In the genomic region with DNA sequence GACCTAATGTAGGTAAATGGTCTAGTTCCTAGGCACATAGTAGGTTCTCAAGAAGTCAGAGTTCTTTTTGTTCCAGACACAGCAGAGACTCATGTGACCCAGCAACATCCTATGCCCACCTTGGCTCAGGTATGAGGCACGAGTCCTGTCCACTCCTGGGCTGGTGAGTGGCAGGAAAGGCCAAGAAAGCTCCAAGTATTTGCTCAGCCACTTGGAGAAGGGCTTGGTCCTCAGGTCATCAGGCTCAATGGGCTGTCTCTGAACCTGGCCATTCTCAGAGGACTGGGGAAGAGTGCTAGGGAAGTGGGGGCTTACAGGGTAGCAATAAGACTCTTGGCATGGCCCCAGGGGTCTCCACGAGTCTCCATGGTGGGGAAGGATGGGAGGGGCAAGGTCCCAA, we compare ENCODE assay signal across 36 cellular contexts.
"Had no signal": no experiment of that assay in that cellular context is flagged by ENCODE, and none has a peak within 500 bp of the region (broad histone marks: within the 10 kb centered on the region; RNA-seq: fewer than 3 reads in every experiment).

No MANE protein-coding gene starts in this region.

- H3K4me3 ChIP-seq: adrenal gland, body of pancreas, breast epithelium, cardiac muscle cell had no signal

- H3K27ac Mint-ChIP-seq: activated B cell treated with CpG ODN at 0.5 μM for 24 hours; activated CD4-positive, alpha-beta memory T cell treated with anti-CD3 and anti-CD28 coated beads for 36 hours; activated CD4-positive, alpha-beta T cell treated with anti-CD3 and anti-CD28 coated beads, Interleukin-2, amount 10 ng/mL, durations not matched to agents 24 days and 14 days; activated CD8-positive, alpha-beta T cell treated with anti-CD3 and anti-CD28 coated beads for 36 hours; activated naive CD4-positive, alpha-beta T cell treated with anti-CD3 and anti-CD28 coated beads for 36 hours; activated naive CD4-positive, alpha-beta T cell treated with anti-CD3 and anti-CD28 coated beads, Interleukin-2, amount 50 U/mL, for 72 hours; activated naive CD8-positive, alpha-beta T cell treated with anti-CD3 and anti-CD28 coated beads for 36 hours; activated T-cell treated with anti-CD3 and anti-CD28 coated beads, Interleukin-2, amount 50 U/mL, for 72 hours; activated T-helper 1 cell treated with anti-CD3 and anti-CD28 coated beads, Interleukin-12 subunit alpha, Interleukin-12 subunit beta, Interleukin-2, Interleukin-4 antibody, amounts not matched to agents 30 ng/mL and 10 ng/mL and 1 ng/mL, durations not matched to agents 14 hours and 24 hours and 36 hours; activated T-helper 17 cell treated with anti-CD3 and anti-CD28 coated beads, Interleukin-2, amount 50 U/mL, for 72 hours; T-helper 1 cell treated with Interleukin-12 subunit alpha and Interleukin-12 subunit beta and Interleukin-4 antibody, amounts not matched to agents 30 μg/mL and 1 μg/mL, for 36 hours; T-helper 2 cell treated with Interferon-gamma antibody and Interleukin-4, amounts not matched to agents 5 μg/mL and 100 μg/mL, for 36 hours had no signal

- H3K27me3 Mint-ChIP-seq: activated CD4-positive, alpha-beta memory T cell treated with anti-CD3 and anti-CD28 coated beads for 36 hours; activated CD4-positive, alpha-beta T cell treated with anti-CD3 and anti-CD28 coated beads, Interleukin-2, amount 10 ng/mL, durations not matched to agents 24 days and 14 days; activated CD8-positive, alpha-beta T cell treated with anti-CD3 and anti-CD28 coated beads for 36 hours; activated naive CD8-positive, alpha-beta T cell treated with anti-CD3 and anti-CD28 coated beads for 36 hours had no signal

- H3K27me3 ChIP-seq: adrenal gland, brain microvascular endothelial cell had no signal

- H3K4me1 ChIP-seq: adrenal gland, body of pancreas, breast epithelium had no signal

- DNase-seq: activated B cell treated with CpG ODN at 0.5 μM for 24 hours; activated CD4-positive, alpha-beta memory T cell treated with anti-CD3 and anti-CD28 coated beads for 36 hours; activated CD4-positive, alpha-beta T cell treated with anti-CD3 and anti-CD28 coated beads for 4 hours; activated CD4-positive, alpha-beta T cell treated with anti-CD3 and anti-CD28 coated beads, Interleukin-2, amount 10 ng/mL, durations not matched to agents 24 days and 14 days; activated CD4-positive, alpha-beta T cell treated with anti-CD3 and anti-CD28 coated beads, Interleukin-2, amount 50 U/mL, for 1 hour; activated CD4-positive, alpha-beta T cell treated with anti-CD3 and anti-CD28 coated beads, Interleukin-2, amount 50 U/mL, for 4 hours; activated CD4-positive, CD25-positive, alpha-beta regulatory T cell treated with anti-CD3 and anti-CD28 coated beads, Interleukin-2, amount 50 U/mL, for 72 hours; activated CD8-positive, alpha-beta memory T cell treated with anti-CD3 and anti-CD28 coated beads, Interleukin-2, amount 50 U/mL, for 4 hours; activated CD8-positive, alpha-beta T cell treated with anti-CD3 and anti-CD28 coated beads for 36 hours; activated effector memory CD4-positive, alpha-beta T cell treated with anti-CD3 and anti-CD28 coated beads, Interleukin-2, amount 50 U/mL, for 16 hours; activated gamma-delta T cell treated with Interleukin-2 at 50 U/mL for 16 hours; activated naive CD4-positive, alpha-beta T cell; activated naive CD4-positive, alpha-beta T cell treated with anti-CD3 and anti-CD28 coated beads for 36 hours; activated naive CD4-positive, alpha-beta T cell treated with anti-CD3 and anti-CD28 coated beads, Interleukin-2, amount 50 U/mL, for 16 hours; activated naive CD8-positive, alpha-beta T cell treated with anti-CD3 and anti-CD28 coated beads for 36 hours; activated T-cell treated with anti-CD3 and anti-CD28 coated beads for 4 hours; activated T-cell treated with anti-CD3 and anti-CD28 coated beads, Interleukin-2, amount 50 U/mL, for 1 hour; activated T-cell treated with anti-CD3 and anti-CD28 coated beads, Interleukin-2, amount 50 U/mL, for 72 hours; adrenal gland; amniotic stem cell; aorta; body of pancreas; brain microvascular endothelial cell; central memory CD4-positive, alpha-beta T cell; SW 1271; T-helper 1 cell; T-helper 2 cell; T-helper 9 cell had no signal

- H3K9me3 Mint-ChIP-seq: activated B cell treated with CpG ODN at 0.5 μM for 24 hours; activated CD4-positive, alpha-beta memory T cell treated with anti-CD3 and anti-CD28 coated beads for 36 hours; activated CD4-positive, alpha-beta T cell treated with anti-CD3 and anti-CD28 coated beads, Interleukin-2, amount 10 ng/mL, durations not matched to agents 24 days and 14 days; activated CD8-positive, alpha-beta T cell treated with anti-CD3 and anti-CD28 coated beads for 36 hours; activated naive CD4-positive, alpha-beta T cell treated with anti-CD3 and anti-CD28 coated beads for 36 hours; activated naive CD4-positive, alpha-beta T cell treated with anti-CD3 and anti-CD28 coated beads, Interleukin-2, amount 50 U/mL, for 72 hours; activated naive CD8-positive, alpha-beta T cell treated with anti-CD3 and anti-CD28 coated beads for 36 hours; activated T-cell treated with anti-CD3 and anti-CD28 coated beads, Interleukin-2, amount 50 U/mL, for 72 hours; activated T-helper 1 cell treated with anti-CD3 and anti-CD28 coated beads, Interleukin-12 subunit alpha, Interleukin-12 subunit beta, Interleukin-2, Interleukin-4 antibody, amounts not matched to agents 30 ng/mL and 10 ng/mL and 1 ng/mL, durations not matched to agents 14 hours and 24 hours and 36 hours; activated T-helper 17 cell treated with anti-CD3 and anti-CD28 coated beads, Interleukin-2, amount 50 U/mL, for 72 hours; T-helper 1 cell treated with Interleukin-12 subunit alpha and Interleukin-12 subunit beta and Interleukin-4 antibody, amounts not matched to agents 30 μg/mL and 1 μg/mL, for 36 hours; T-helper 2 cell treated with Interferon-gamma antibody and Interleukin-4, amounts not matched to agents 5 μg/mL and 100 μg/mL, for 36 hours had no signal

- H3K9me3 ChIP-seq: adrenal gland, body of pancreas, breast epithelium had no signal

- H3K4me3 Mint-ChIP-seq: activated B cell treated with CpG ODN at 0.5 μM for 24 hours; activated CD4-positive, alpha-beta memory T cell treated with anti-CD3 and anti-CD28 coated beads for 36 hours; activated CD4-positive, alpha-beta T cell treated with anti-CD3 and anti-CD28 coated beads, Interleukin-2, amount 10 ng/mL, durations not matched to agents 24 days and 14 days; activated CD8-positive, alpha-beta T cell treated with anti-CD3 and anti-CD28 coated beads for 36 hours; activated naive CD4-positive, alpha-beta T cell treated with anti-CD3 and anti-CD28 coated beads for 36 hours; activated naive CD8-positive, alpha-beta T cell treated with anti-CD3 and anti-CD28 coated beads for 36 hours; activated T-cell treated with anti-CD3 and anti-CD28 coated beads, Interleukin-2, amount 50 U/mL, for 72 hours; activated T-helper 1 cell treated with anti-CD3 and anti-CD28 coated beads, Interleukin-12 subunit alpha, Interleukin-12 subunit beta, Interleukin-2, Interleukin-4 antibody, amounts not matched to agents 30 ng/mL and 10 ng/mL and 1 ng/mL, durations not matched to agents 14 hours and 24 hours and 36 hours; activated T-helper 17 cell treated with anti-CD3 and anti-CD28 coated beads, Interleukin-2, amount 50 U/mL, for 72 hours; T-helper 1 cell treated with Interleukin-12 subunit alpha and Interleukin-12 subunit beta and Interleukin-4 antibody, amounts not matched to agents 30 μg/mL and 1 μg/mL, for 36 hours; T-helper 2 cell treated with Interferon-gamma antibody and Interleukin-4, amounts not matched to agents 5 μg/mL and 100 μg/mL, for 36 hours had no signal

- H3K4me1 Mint-ChIP-seq: activated B cell treated with CpG ODN at 0.5 μM for 24 hours; activated CD4-positive, alpha-beta T cell treated with anti-CD3 and anti-CD28 coated beads, Interleukin-2, amount 10 ng/mL, durations not matched to agents 24 days and 14 days; activated naive CD8-positive, alpha-beta T cell treated with anti-CD3 and anti-CD28 coated beads for 36 hours; activated T-helper 17 cell treated with anti-CD3 and anti-CD28 coated beads, Interleukin-2, amount 50 U/mL, for 72 hours had no signal

- H3K36me3 Mint-ChIP-seq: activated CD4-positive, alpha-beta memory T cell treated with anti-CD3 and anti-CD28 coated beads for 36 hours; activated naive CD4-positive, alpha-beta T cell treated with anti-CD3 and anti-CD28 coated beads, Interleukin-2, amount 50 U/mL, for 72 hours; activated naive CD8-positive, alpha-beta T cell treated with anti-CD3 and anti-CD28 coated beads for 36 hours had no signal

- ATAC-seq: activated CD8-positive, alpha-beta T cell treated with anti-CD3 and anti-CD28 coated beads for 36 hours; activated naive CD4-positive, alpha-beta T cell treated with anti-CD3 and anti-CD28 coated beads, Interleukin-2, amount 50 U/mL, for 72 hours; activated T-cell treated with anti-CD3 and anti-CD28 coated beads, Interleukin-2, amount 50 U/mL, for 72 hours; activated T-helper 17 cell treated with anti-CD3 and anti-CD28 coated beads, Interleukin-2, amount 50 U/mL, for 72 hours; body of pancreas had no signal

- H3K27ac ChIP-seq: adrenal gland, body of pancreas, brain microvascular endothelial cell, breast epithelium, cardiac muscle cell, VCaP had no signal

- H3K36me3 ChIP-seq: adrenal gland, brain microvascular endothelial cell, breast epithelium, cardiac muscle cell had no signal
